In genomic region chr16:86344586-86344871, GRCh38 we compare ENCODE assay signal across 1 cellular context.
TF ChIP-seq lines count a peak whose summit lies in the region.

No MANE protein-coding gene starts in this region.

TF ChIP-seq in SK-N-SH treated with all-trans-retinoic acid at 6 μM for 48 hours, 23 proteins besides CTCF, POLR2A, EP300 and RAD21 (continued from another document):
- no peak for TF ChIP-seq SNAI2 (CRISPR knock-in tag; IDR thresholded peaks at IDR 0.05)
- TF ChIP-seq TCF4 (CRISPR knock-in tag; IDR thresholded peaks at IDR 0.05; ENCODE audit: borderline replicate concordance): no peak
- TF ChIP-seq, protein P1, sequence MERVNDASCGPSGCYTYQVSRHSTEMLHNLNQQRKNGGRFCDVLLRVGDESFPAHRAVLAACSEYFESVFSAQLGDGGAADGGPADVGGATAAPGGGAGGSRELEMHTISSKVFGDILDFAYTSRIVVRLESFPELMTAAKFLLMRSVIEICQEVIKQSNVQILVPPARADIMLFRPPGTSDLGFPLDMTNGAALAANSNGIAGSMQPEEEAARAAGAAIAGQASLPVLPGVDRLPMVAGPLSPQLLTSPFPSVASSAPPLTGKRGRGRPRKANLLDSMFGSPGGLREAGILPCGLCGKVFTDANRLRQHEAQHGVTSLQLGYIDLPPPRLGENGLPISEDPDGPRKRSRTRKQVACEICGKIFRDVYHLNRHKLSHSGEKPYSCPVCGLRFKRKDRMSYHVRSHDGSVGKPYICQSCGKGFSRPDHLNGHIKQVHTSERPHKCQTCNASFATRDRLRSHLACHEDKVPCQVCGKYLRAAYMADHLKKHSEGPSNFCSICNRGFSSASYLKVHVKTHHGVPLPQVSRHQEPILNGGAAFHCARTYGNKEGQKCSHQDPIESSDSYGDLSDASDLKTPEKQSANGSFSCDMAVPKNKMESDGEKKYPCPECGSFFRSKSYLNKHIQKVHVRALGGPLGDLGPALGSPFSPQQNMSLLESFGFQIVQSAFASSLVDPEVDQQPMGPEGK (CRISPR knock-in tag; IDR thresholded peaks at IDR 0.05; ENCODE audit: borderline replicate concordance): no peak
- TF ChIP-seq OSR1 (CRISPR knock-in tag; IDR thresholded peaks at IDR 0.05): no peak
- no peak for TF ChIP-seq PPARA (CRISPR knock-in tag; IDR thresholded peaks at IDR 0.05; ENCODE audit: borderline replicate concordance)
- TF ChIP-seq ZFP30 (CRISPR knock-in tag; IDR thresholded peaks at IDR 0.05): no peak
- TF ChIP-seq ZNF565 (CRISPR knock-in tag; conservative IDR thresholded peaks at IDR 0.05; ENCODE audit: low read depth): no peak
- no peak for TF ChIP-seq CREB5 (CRISPR knock-in tag; IDR thresholded peaks at IDR 0.05; ENCODE audit: low read depth)
- no peak for TF ChIP-seq ESRRG (CRISPR knock-in tag; IDR thresholded peaks at IDR 0.05)
